ENCODE assay signal across 2 cellular contexts in genomic region chr6:131733376-131734016, GRCh38.
TF ChIP-seq lines count a peak whose summit lies in the region.

No MANE protein-coding gene starts in this region.

TF ChIP-seq in GM23338, 12 proteins besides CTCF, POLR2A, EP300 and RAD21 (continued from another document):
- TF ChIP-seq, protein P1, sequence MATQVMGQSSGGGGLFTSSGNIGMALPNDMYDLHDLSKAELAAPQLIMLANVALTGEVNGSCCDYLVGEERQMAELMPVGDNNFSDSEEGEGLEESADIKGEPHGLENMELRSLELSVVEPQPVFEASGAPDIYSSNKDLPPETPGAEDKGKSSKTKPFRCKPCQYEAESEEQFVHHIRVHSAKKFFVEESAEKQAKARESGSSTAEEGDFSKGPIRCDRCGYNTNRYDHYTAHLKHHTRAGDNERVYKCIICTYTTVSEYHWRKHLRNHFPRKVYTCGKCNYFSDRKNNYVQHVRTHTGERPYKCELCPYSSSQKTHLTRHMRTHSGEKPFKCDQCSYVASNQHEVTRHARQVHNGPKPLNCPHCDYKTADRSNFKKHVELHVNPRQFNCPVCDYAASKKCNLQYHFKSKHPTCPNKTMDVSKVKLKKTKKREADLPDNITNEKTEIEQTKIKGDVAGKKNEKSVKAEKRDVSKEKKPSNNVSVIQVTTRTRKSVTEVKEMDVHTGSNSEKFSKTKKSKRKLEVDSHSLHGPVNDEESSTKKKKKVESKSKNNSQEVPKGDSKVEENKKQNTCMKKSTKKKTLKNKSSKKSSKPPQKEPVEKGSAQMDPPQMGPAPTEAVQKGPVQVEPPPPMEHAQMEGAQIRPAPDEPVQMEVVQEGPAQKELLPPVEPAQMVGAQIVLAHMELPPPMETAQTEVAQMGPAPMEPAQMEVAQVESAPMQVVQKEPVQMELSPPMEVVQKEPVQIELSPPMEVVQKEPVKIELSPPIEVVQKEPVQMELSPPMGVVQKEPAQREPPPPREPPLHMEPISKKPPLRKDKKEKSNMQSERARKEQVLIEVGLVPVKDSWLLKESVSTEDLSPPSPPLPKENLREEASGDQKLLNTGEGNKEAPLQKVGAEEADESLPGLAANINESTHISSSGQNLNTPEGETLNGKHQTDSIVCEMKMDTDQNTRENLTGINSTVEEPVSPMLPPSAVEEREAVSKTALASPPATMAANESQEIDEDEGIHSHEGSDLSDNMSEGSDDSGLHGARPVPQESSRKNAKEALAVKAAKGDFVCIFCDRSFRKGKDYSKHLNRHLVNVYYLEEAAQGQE (IDR thresholded peaks at IDR 0.05; ENCODE audit: unreplicated experiment) = no peak
- TF ChIP-seq EZH2 (IDR thresholded peaks at IDR 0.05; ENCODE audit: low read depth, unreplicated experiment) (no peak), ZNF331 (CRISPR knock-in tag; IDR thresholded peaks at IDR 0.05; ENCODE audit: low read depth) (no peak), ZNF462 (CRISPR knock-in tag; IDR thresholded peaks at IDR 0.05) (no peak), NANOG (IDR thresholded peaks at IDR 0.05; ENCODE audit: borderline replicate concordance) (no peak), ZNF114 (CRISPR knock-in tag; IDR thresholded peaks at IDR 0.05) (no peak), POLR2AphosphoS5 (IDR thresholded peaks at IDR 0.05; ENCODE audit: low read depth) (no peak), EZH2phosphoT487 (IDR thresholded peaks at IDR 0.05; ENCODE audit: unreplicated experiment) (no peak), STAT1 (IDR thresholded peaks at IDR 0.05; ENCODE audit: unreplicated experiment) (no peak), JUNB (IDR thresholded peaks at IDR 0.05; ENCODE audit: unreplicated experiment) (no peak)

TF ChIP-seq in WTC11, 78 proteins besides CTCF, POLR2A, EP300 and RAD21 (continued from another document):
- TF ChIP-seq ARID4B (CRISPR knock-in tag; IDR thresholded peaks at IDR 0.05; ENCODE audit: borderline replicate concordance) = no peak
- TF ChIP-seq TCF7 (CRISPR knock-in tag; IDR thresholded peaks at IDR 0.05; ENCODE audit: low read depth) = no peak
- no peak for TF ChIP-seq PRRX2 (CRISPR knock-in tag; IDR thresholded peaks at IDR 0.05)
- TF ChIP-seq, protein P2, sequence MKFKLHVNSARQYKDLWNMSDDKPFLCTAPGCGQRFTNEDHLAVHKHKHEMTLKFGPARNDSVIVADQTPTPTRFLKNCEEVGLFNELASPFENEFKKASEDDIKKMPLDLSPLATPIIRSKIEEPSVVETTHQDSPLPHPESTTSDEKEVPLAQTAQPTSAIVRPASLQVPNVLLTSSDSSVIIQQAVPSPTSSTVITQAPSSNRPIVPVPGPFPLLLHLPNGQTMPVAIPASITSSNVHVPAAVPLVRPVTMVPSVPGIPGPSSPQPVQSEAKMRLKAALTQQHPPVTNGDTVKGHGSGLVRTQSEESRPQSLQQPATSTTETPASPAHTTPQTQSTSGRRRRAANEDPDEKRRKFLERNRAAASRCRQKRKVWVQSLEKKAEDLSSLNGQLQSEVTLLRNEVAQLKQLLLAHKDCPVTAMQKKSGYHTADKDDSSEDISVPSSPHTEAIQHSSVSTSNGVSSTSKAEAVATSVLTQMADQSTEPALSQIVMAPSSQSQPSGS (CRISPR knock-in tag; IDR thresholded peaks at IDR 0.05; ENCODE audit: borderline replicate concordance, low read depth) = no peak
- TF ChIP-seq IRF2 (CRISPR knock-in tag; IDR thresholded peaks at IDR 0.05; ENCODE audit: borderline replicate concordance, low read depth) = no peak
TF ChIP-seq in WTC11: peak in this region for 0.
